Comparison of ENCODE assay signal across 9 cellular contexts in genomic region chr10:110843031-110843430, GRCh38. TPM values are rescaled to one million over a fixed set of nuclear protein-coding genes. Genes with fewer than 3 reads are reported as not detected.
DNase-seq lines count a peak whose midpoint lies in the region; ATAC-seq, FAIRE-seq and TF ChIP-seq lines count a peak whose summit lies in the region.
"Had no signal": no experiment of that assay in that cellular context is flagged by ENCODE, and none has a peak within 500 bp of the region (broad histone marks: within the 10 kb centered on the region; RNA-seq: fewer than 3 reads in every experiment).

No MANE protein-coding gene starts in this region.

- DNase-seq in GF-D8 (lab: John Stamatoyannopoulos, UW) (peak; percentile 48), pancreas (peak in 2 of 6 donors; percentile 9 to 35), SJCRH30 (no peak), foreskin fibroblast (no peak), GM03348 (ENCODE audit: low spot score) (no peak)
- peak; percentile 22 for DNase-seq in activated CD8-positive, alpha-beta memory T cell treated with anti-CD3 and anti-CD28 coated beads, Interleukin-2, amount 50 U/mL, for 1 hour (ENCODE audit: extremely low read depth)

- H3K9me3 ChIP-seq in pancreas (no peaks in the 10 kb centered on the region), SJCRH30 (replicated peaks) (0 out of 2 replicates have a peak, but pooled peaks cover 4% of the 10 kb centered on the region)

- 42 to 50% methylated on average over 2 of the region's 2 CpGs for WGBS in pancreas, 2 donors

- intact Hi-C loops in pancreas (cut with DNase I): no loop called here

- H3K4me3 ChIP-seq in pancreas: no peak overlapping the region
- H3K4me3 ChIP-seq in SJCRH30: no peak overlapping the region
- no peak overlapping the region for H3K4me3 ChIP-seq in foreskin fibroblast (ENCODE audit: low read depth in 1 of 2, low read length in 2 of 2)

- FAIRE-seq in pancreas (lab: Jason Lieb, UNC): no peak
- FAIRE-seq: H1 had no signal

- no peaks in the 10 kb centered on the region for H3K27me3 ChIP-seq in pancreas
- H3K27me3 ChIP-seq in SJCRH30: no peaks in the 10 kb centered on the region

- H3K27ac ChIP-seq in pancreas: peak overlapping the region; percentile 90 to 94 (median 92)
- H3K27ac ChIP-seq in SJCRH30: no peak overlapping the region

- H3K4me1 ChIP-seq in pancreas (peaks cover 74 to 82% (median 74%) of the 10 kb centered on the region in 3 donors), SJCRH30 (no peaks in the 10 kb centered on the region)

- TF ChIP-seq CTCF in pancreas (IDR thresholded peaks at IDR 0.05) (no peak), foreskin fibroblast (IDR thresholded peaks at IDR 0.05; ENCODE audit: low read depth, low read length) (no peak)

- ATAC-seq in GM19372 (IDR thresholded peaks at IDR 0.05; ENCODE audit: low read depth, unreplicated experiment) (peak; percentile 77), HG03280 (IDR thresholded peaks at IDR 0.05; ENCODE audit: unreplicated experiment) (peak; percentile 74), pancreas (no peak)

- H3K36me3 ChIP-seq in pancreas (no peaks in the 10 kb centered on the region), SJCRH30 (peaks cover 5% of the 10 kb centered on the region; the same call in 1 of the 2 replicates)

RNA-seq across cellular contexts. Expression of gene PDCD4, which starts 28.7 kb away (rescaled TPM):
- 100 to 1,000 TPM; 323 to 679 (median 523) TPM for total RNA-seq in pancreas
- 100 to 1,000 TPM; 283 to 352 TPM for polyA plus RNA-seq in pancreas
- 55.0 and 60.9 TPM in 2 replicates for total RNA-seq in SJCRH30 (2014; rRNA removed; shearing (Covaris generic))

Comparison
In these comparisons a context has a peak if more than half of its experiments do, and no peak if none do; other contexts are left out.
1. DNase-seq: peak in GF-D8 (single experiment) and activated CD8-positive, alpha-beta memory T cell treated with anti-CD3 and anti-CD28 coated beads, Interleukin-2, amount 50 U/mL, for 1 hour (single experiment); none in SJCRH30 (0 of 2), foreskin fibroblast (0 of 2) and GM03348 (single experiment).
2. ATAC-seq: peak in GM19372 (single experiment) and HG03280 (single experiment); none in pancreas (0 of 4).